Comparison of ENCODE assay signal across 1 cellular context in genomic region chr6:44387346-44388134, GRCh38.
TF ChIP-seq lines count a peak whose summit lies in the region.

Gene CDC5L (plus strand): TSS chr6:44387706. CDS start chr6:44387824, 118 bp downstream.

TF ChIP-seq in GM23338, 12 proteins besides CTCF, POLR2A, EP300 and RAD21:
- TF ChIP-seq ZNF331 (CRISPR knock-in tag; IDR thresholded peaks at IDR 0.05; ENCODE audit: low read depth) (no peak; the same call in 1 of the 2 replicates), CREB1 (CRISPR knock-in tag; IDR thresholded peaks at IDR 0.05; ENCODE audit: low read depth) (peak; percentile 99), POLR2AphosphoS5 (IDR thresholded peaks at IDR 0.05; ENCODE audit: low read depth) (peak; percentile 93)
